Comparison of ENCODE assay signal across 8 cellular contexts in genomic region chr20:57707849-57708693, GRCh38. TPM values are rescaled to one million over a fixed set of nuclear protein-coding genes. Genes with fewer than 3 reads are reported as not detected.
DNase-seq lines count a peak whose midpoint lies in the region; ATAC-seq and TF ChIP-seq lines count a peak whose summit lies in the region.

No MANE protein-coding gene starts in this region.

- H3K9me3 ChIP-seq in DOHH2 (ENCODE audit: control insufficient read depth, insufficient read depth, low read length) (no peaks in the 10 kb centered on the region), prostate gland (no peaks in the 10 kb centered on the region)

- peak; percentile 37 for TF ChIP-seq POLR2A in prostate gland (IDR thresholded peaks at IDR 0.05)

- 30% methylated on average over 23 of the region's 23 CpGs for WGBS in prostate gland

- H3K79me2 ChIP-seq in DOHH2 (ENCODE audit: control insufficient read depth, low read length) = peaks cover 63% of the 10 kb centered on the region

- DNase-seq in Right ventricle myocardium superior = no peak
- DNase-seq in prostate gland (ENCODE audit: low spot score) = peak; percentile 59
- no peak for DNase-seq in dedifferentiated amniotic fluid mesenchymal stem cell (ENCODE audit: extremely low spot score)
- DNase-seq in NCI-H774 (lab: John Stamatoyannopoulos, UW) = no peak
- DNase-seq in stimulated activated CD4-positive, alpha-beta T cell treated with anti-CD3 and anti-CD28 coated beads, Interleukin-4, amount 100 ng/mL, for 1 hour = no peak

- H3F3A ChIP-seq in DOHH2 (ENCODE audit: control insufficient read depth, insufficient read depth) = no peaks in the 10 kb centered on the region

- H3K27ac ChIP-seq in DOHH2 (ENCODE audit: low read depth, low read length) = no peak overlapping the region
- H3K27ac ChIP-seq in VCaP = peak overlapping the region; percentile 99
- H3K27ac ChIP-seq in prostate gland = peak overlapping the region; percentile 98 to 99

- H4K20me1 ChIP-seq in DOHH2 (ENCODE audit: control insufficient read depth, insufficient read depth, low read depth, low read length) = peaks cover 9% of the 10 kb centered on the region; the same call in 1 of the 2 replicates

- H3K4me1 ChIP-seq in DOHH2 (ENCODE audit: control insufficient read depth, low read length) (peaks cover 70% of the 10 kb centered on the region), prostate gland (replicated peaks) (no peaks in the 10 kb centered on the region)

- peak overlapping the region; percentile 70 for H3K4me2 ChIP-seq in DOHH2 (ENCODE audit: low read length)

- peak overlapping the region; percentile 75 for H3K4me3 ChIP-seq in DOHH2 (ENCODE audit: low read length)
- H3K4me3 ChIP-seq in prostate gland = peak overlapping the region; percentile 78 to 81

- H3K27me3 ChIP-seq in DOHH2 (ENCODE audit: control insufficient read depth, low read length) = peaks cover 5% of the 10 kb centered on the region; the same call in 1 of the 2 replicates
- no peaks in the 10 kb centered on the region for H3K27me3 ChIP-seq in prostate gland (replicated peaks; ENCODE audit: insufficient read depth)

- intact Hi-C loops in Right ventricle myocardium superior (cut with DNase I) (no loop called here), prostate gland (cut with DNase I) (loop anchor here (5.0 kb wide), 1 partner anchor 51 kb away; no protein-coding TSS in a partner anchor)

- H3K36me3 ChIP-seq in DOHH2 (ENCODE audit: control insufficient read depth, low read length) (no peaks in the 10 kb centered on the region; the same call in 1 of the 2 replicates), prostate gland (no peaks in the 10 kb centered on the region)

- TF ChIP-seq CTCF in DOHH2 (IDR thresholded peaks at IDR 0.05; ENCODE audit: low read depth, low read length, poor library complexity, severe bottlenecking) (no peak), VCaP (conservative IDR thresholded peaks at IDR 0.05) (no peak), prostate gland (IDR thresholded peaks at IDR 0.05) (no peak)

- ATAC-seq in Right ventricle myocardium superior (ENCODE audit: poor library complexity) (peak; percentile 46), GM19397 (IDR thresholded peaks at IDR 0.05; ENCODE audit: unreplicated experiment) (no peak)

- no peaks in the 10 kb centered on the region for H3K9me2 ChIP-seq in DOHH2 (replicated peaks; ENCODE audit: control insufficient read depth, low read length)

RNA-seq across cellular contexts. Expression of gene PMEPA1, which starts 1.7 kb away (rescaled TPM):
- 21.5 TPM for total RNA-seq in Right ventricle myocardium superior
- total RNA-seq in prostate gland = 100 to 1,000 TPM in 1 of 2 donors, 10 to 100 TPM in 1; 96.5 to 245 TPM
